ENCODE assay signal across 21 cellular contexts in the genomic region with DNA sequence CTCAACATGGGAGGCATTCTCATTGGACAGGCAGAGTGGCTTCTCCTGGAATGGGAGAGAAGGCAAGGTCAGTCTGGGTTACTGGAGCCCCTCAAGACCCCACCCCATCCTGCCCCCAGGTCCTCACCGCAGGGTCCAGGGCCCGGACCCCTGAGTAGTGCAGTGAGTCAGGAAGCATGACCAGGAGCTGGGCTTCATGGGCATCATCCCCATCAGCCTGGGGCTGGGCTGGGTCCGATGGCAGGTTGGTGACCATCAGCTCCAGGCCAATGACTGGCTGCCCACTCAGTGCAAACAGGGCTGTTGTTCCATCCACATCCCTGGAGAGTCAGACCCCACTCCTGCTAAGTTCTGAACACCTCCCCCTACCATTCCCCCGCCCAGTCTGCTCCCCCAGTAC. TPM values are rescaled to one million over a fixed set of nuclear protein-coding genes. Genes with fewer than 3 reads are reported as not detected.
DNase-seq lines count a peak whose midpoint lies in the region; ATAC-seq and TF ChIP-seq lines count a peak whose summit lies in the region.
"Had no signal": no experiment of that assay in that cellular context is flagged by ENCODE, and none has a peak within 500 bp of the region (broad histone marks: within the 10 kb centered on the region; RNA-seq: fewer than 3 reads in every experiment).

No MANE protein-coding gene starts in this region.

- no peaks in the 10 kb centered on the region for H3K36me3 ChIP-seq in upper lobe of right lung
- H3K36me3 ChIP-seq: BE2C had no signal

- no peaks in the 10 kb centered on the region for H3K4me1 ChIP-seq in upper lobe of right lung
- H3K4me1 ChIP-seq: BE2C had no signal

- no peaks in the 10 kb centered on the region for H3K4me1 Mint-ChIP-seq in activated naive CD8-positive, alpha-beta T cell treated with anti-CD3 and anti-CD28 coated beads, Interleukin-2, amount 10 ng/mL, durations not matched to agents 7 days and 5 days
- no peaks in the 10 kb centered on the region for H3K4me1 Mint-ChIP-seq in activated naive CD8-positive, alpha-beta T cell treated with anti-CD3 and anti-CD28 coated beads for 36 hours
- no peaks in the 10 kb centered on the region for H3K4me1 Mint-ChIP-seq in chondrocyte (ENCODE audit: low read depth)
- H3K4me1 Mint-ChIP-seq: CD8-positive, alpha-beta memory T cell had no signal

- DNase-seq in activated naive CD8-positive, alpha-beta T cell treated with anti-CD3 and anti-CD28 coated beads, Interleukin-2, amount 10 ng/mL, durations not matched to agents 7 days and 5 days = peak; percentile 20
- no peak for DNase-seq in activated naive CD8-positive, alpha-beta T cell treated with anti-CD3 and anti-CD28 coated beads for 36 hours
- DNase-seq in chondrocyte (ENCODE audit: low spot score) (peak; percentile 75), mesenteric fat pad (ENCODE audit: low spot score) (peak; percentile 64), upper lobe of right lung (peak; percentile 48), NCI-H82 (lab: John Stamatoyannopoulos, UW) (no peak)
- DNase-seq: ACHN; BE2C; C1 segment of cervical spinal cord; CD4-positive, CD25-positive, alpha-beta regulatory T cell; COR-L47; DMS 273 treated with DMSO at 0.1 percent for 48 hours; DMS53; DND-41; EL; GM23248; HCEC 1CT had no signal

- intact Hi-C loops in upper lobe of right lung (cut with DNase I) = no loop called here

- H3K36me3 Mint-ChIP-seq in activated naive CD8-positive, alpha-beta T cell treated with anti-CD3 and anti-CD28 coated beads, Interleukin-2, amount 10 ng/mL, durations not matched to agents 7 days and 5 days = no peaks in the 10 kb centered on the region
- no peaks in the 10 kb centered on the region for H3K36me3 Mint-ChIP-seq in activated naive CD8-positive, alpha-beta T cell treated with anti-CD3 and anti-CD28 coated beads for 36 hours
- H3K36me3 Mint-ChIP-seq in chondrocyte (ENCODE audit: low read depth) = peaks cover 4% of the 10 kb centered on the region
- H3K36me3 Mint-ChIP-seq: CD4-positive, CD25-positive, alpha-beta regulatory T cell; CD8-positive, alpha-beta memory T cell had no signal

- H3K27me3 Mint-ChIP-seq in activated naive CD8-positive, alpha-beta T cell treated with anti-CD3 and anti-CD28 coated beads, Interleukin-2, amount 10 ng/mL, durations not matched to agents 7 days and 5 days = peaks cover 2% of the 10 kb centered on the region
- H3K27me3 Mint-ChIP-seq in activated naive CD8-positive, alpha-beta T cell treated with anti-CD3 and anti-CD28 coated beads for 36 hours = no peaks in the 10 kb centered on the region
- H3K27me3 Mint-ChIP-seq in chondrocyte (ENCODE audit: low read depth) = no peaks in the 10 kb centered on the region

- H3K27me3 ChIP-seq in upper lobe of right lung = no peaks in the 10 kb centered on the region

- H3K27ac Mint-ChIP-seq in activated naive CD8-positive, alpha-beta T cell treated with anti-CD3 and anti-CD28 coated beads, Interleukin-2, amount 10 ng/mL, durations not matched to agents 7 days and 5 days = no peak overlapping the region
- H3K27ac Mint-ChIP-seq in activated naive CD8-positive, alpha-beta T cell treated with anti-CD3 and anti-CD28 coated beads for 36 hours = no peak overlapping the region
- H3K27ac Mint-ChIP-seq in chondrocyte (ENCODE audit: unreplicated experiment) = no peak overlapping the region
- H3K27ac Mint-ChIP-seq: CD4-positive, CD25-positive, alpha-beta regulatory T cell; CD8-positive, alpha-beta memory T cell had no signal

- H3K27ac ChIP-seq in upper lobe of right lung = no peak overlapping the region
- H3K27ac ChIP-seq: GM23248, HL-60 had no signal

- no peaks in the 10 kb centered on the region for H3K9me3 ChIP-seq in upper lobe of right lung
- H3K9me3 ChIP-seq: BE2C had no signal

- ATAC-seq in activated naive CD8-positive, alpha-beta T cell treated with anti-CD3 and anti-CD28 coated beads, Interleukin-2, amount 10 ng/mL, durations not matched to agents 7 days and 5 days (ENCODE audit: low read depth) = no peak
- ATAC-seq in upper lobe of right lung (no peak), GM21526 (IDR thresholded peaks at IDR 0.05; ENCODE audit: low FRiP score, unreplicated experiment) (no peak)
- ATAC-seq: GM12878 had no signal

- H3K4me3 ChIP-seq in upper lobe of right lung = no peak overlapping the region
- H3K4me3 ChIP-seq: GM12878, GM23248 had no signal

- no peak for TF ChIP-seq CTCF in chondrocyte (IDR thresholded peaks at IDR 0.05)
- no peak for TF ChIP-seq CTCF in upper lobe of right lung (IDR thresholded peaks at IDR 0.05)

- H3K4me3 Mint-ChIP-seq in activated naive CD8-positive, alpha-beta T cell treated with anti-CD3 and anti-CD28 coated beads, Interleukin-2, amount 10 ng/mL, durations not matched to agents 7 days and 5 days = no peak overlapping the region
- H3K4me3 Mint-ChIP-seq in activated naive CD8-positive, alpha-beta T cell treated with anti-CD3 and anti-CD28 coated beads for 36 hours = no peak overlapping the region
- no peak overlapping the region for H3K4me3 Mint-ChIP-seq in chondrocyte (ENCODE audit: unreplicated experiment)
- H3K4me3 Mint-ChIP-seq: CD4-positive, CD25-positive, alpha-beta regulatory T cell; CD8-positive, alpha-beta memory T cell had no signal

- no peaks in the 10 kb centered on the region for H3K9me3 Mint-ChIP-seq in activated naive CD8-positive, alpha-beta T cell treated with anti-CD3 and anti-CD28 coated beads, Interleukin-2, amount 10 ng/mL, durations not matched to agents 7 days and 5 days
- no peaks in the 10 kb centered on the region for H3K9me3 Mint-ChIP-seq in activated naive CD8-positive, alpha-beta T cell treated with anti-CD3 and anti-CD28 coated beads for 36 hours
- H3K9me3 Mint-ChIP-seq in chondrocyte (ENCODE audit: low read depth) = no peaks in the 10 kb centered on the region
- H3K9me3 Mint-ChIP-seq: CD4-positive, CD25-positive, alpha-beta regulatory T cell; CD8-positive, alpha-beta memory T cell had no signal

- POLR2A ChIA-PET in activated naive CD8-positive, alpha-beta T cell treated with anti-CD3 and anti-CD28 coated beads, Interleukin-2, amount 10 ng/mL, durations not matched to agents 7 days and 5 days (lab: Charles Lee) = no interaction called here

RNA-seq across cellular contexts. Expression of a gene that starts 13.1 kb away (rescaled TPM):
- 1 to 10 TPM; 4.1 to 4.2 TPM for total RNA-seq in activated naive CD8-positive, alpha-beta T cell treated with anti-CD3 and anti-CD28 coated beads, Interleukin-2, amount 10 ng/mL, durations not matched to agents 7 days and 5 days
- 1 to 10 TPM; 3.3 to 3.7 TPM for total RNA-seq in activated naive CD8-positive, alpha-beta T cell treated with anti-CD3 and anti-CD28 coated beads for 36 hours
- total RNA-seq in chondrocyte (5.6 to 32.4 TPM (median 31.6 TPM) in 3 replicates), mesenteric fat pad (536 TPM), upper lobe of right lung (14.7 TPM)

RNA-seq across cellular contexts. Expression of a gene that starts 21.2 kb away (rescaled TPM):
- 100 to 1,000 TPM; 116 to 135 TPM for total RNA-seq in activated naive CD8-positive, alpha-beta T cell treated with anti-CD3 and anti-CD28 coated beads, Interleukin-2, amount 10 ng/mL, durations not matched to agents 7 days and 5 days
- 10 to 100 TPM; 81.9 to 88.4 TPM for total RNA-seq in activated naive CD8-positive, alpha-beta T cell treated with anti-CD3 and anti-CD28 coated beads for 36 hours
- total RNA-seq in chondrocyte (67.3 to 78.4 TPM (median 77.2 TPM) in 3 replicates), mesenteric fat pad (136 TPM), upper lobe of right lung (129 TPM)

RNA-seq across cellular contexts. Expression of a gene that starts 25.5 kb away (rescaled TPM):
- 10 to 100 TPM; 19.0 to 21.2 TPM for total RNA-seq in activated naive CD8-positive, alpha-beta T cell treated with anti-CD3 and anti-CD28 coated beads, Interleukin-2, amount 10 ng/mL, durations not matched to agents 7 days and 5 days
- total RNA-seq in activated naive CD8-positive, alpha-beta T cell treated with anti-CD3 and anti-CD28 coated beads for 36 hours = 1 to 10 TPM; 4.2 to 6.7 TPM
- total RNA-seq in chondrocyte = 2.3 to 3.7 TPM (median 3.2 TPM) in 3 replicates
- total RNA-seq in mesenteric fat pad = 123 TPM
- total RNA-seq in upper lobe of right lung = 6.0 TPM

RNA-seq across cellular contexts. Expression of a gene that starts 34.2 kb away (rescaled TPM):
- total RNA-seq in activated naive CD8-positive, alpha-beta T cell treated with anti-CD3 and anti-CD28 coated beads, Interleukin-2, amount 10 ng/mL, durations not matched to agents 7 days and 5 days = 100 to 1,000 TPM; 150 to 165 TPM
- total RNA-seq in activated naive CD8-positive, alpha-beta T cell treated with anti-CD3 and anti-CD28 coated beads for 36 hours = 100 to 1,000 TPM; 113 to 117 TPM
- total RNA-seq in chondrocyte = 1,244 to 1,365 TPM (median 1,317 TPM) in 3 replicates
- 1,545 TPM for total RNA-seq in mesenteric fat pad
- 1,158 TPM for total RNA-seq in upper lobe of right lung

RNA-seq across cellular contexts. Expression of a gene that starts 48.3 kb away (rescaled TPM):
- total RNA-seq in activated naive CD8-positive, alpha-beta T cell treated with anti-CD3 and anti-CD28 coated beads, Interleukin-2, amount 10 ng/mL, durations not matched to agents 7 days and 5 days = 10 to 100 TPM; 10.2 to 11.5 TPM
- total RNA-seq in activated naive CD8-positive, alpha-beta T cell treated with anti-CD3 and anti-CD28 coated beads for 36 hours = 10 to 100 TPM; 11.9 to 12.9 TPM
- total RNA-seq in chondrocyte = 17.8 to 19.1 TPM (median 18.3 TPM) in 3 replicates
- 5.8 TPM for total RNA-seq in mesenteric fat pad
- total RNA-seq in upper lobe of right lung = 5.8 TPM

Comparison
In these comparisons a context has a peak if more than half of its experiments do, and no peak if none do; other contexts are left out.
1. DNase-seq: peak in activated naive CD8-positive, alpha-beta T cell treated with anti-CD3 and anti-CD28 coated beads, Interleukin-2, amount 10 ng/mL, durations not matched to agents 7 days and 5 days (single experiment), chondrocyte (single experiment), mesenteric fat pad (single experiment) and upper lobe of right lung (single experiment); none in activated naive CD8-positive, alpha-beta T cell treated with anti-CD3 and anti-CD28 coated beads for 36 hours (single experiment) and NCI-H82 (single experiment).
2. RNA of a gene that starts 13.1 kb away (total RNA-seq): 536 TPM in mesenteric fat pad (single experiment); 5.6 to 32.4 TPM in chondrocyte, 14.7 TPM in upper lobe of right lung (single experiment), 4.1 to 4.2 TPM in activated naive CD8-positive, alpha-beta T cell treated with anti-CD3 and anti-CD28 coated beads, Interleukin-2, amount 10 ng/mL, durations not matched to agents 7 days and 5 days and 3.3 to 3.7 TPM in activated naive CD8-positive, alpha-beta T cell treated with anti-CD3 and anti-CD28 coated beads for 36 hours; every median in the first group is over 10 times any median in the second.